16 cellular contexts compared by ENCODE assay signal in genomic region chr9:89667730-89668129, GRCh38.
DNase-seq lines count a peak whose midpoint lies in the region; ATAC-seq and TF ChIP-seq lines count a peak whose summit lies in the region.
"Had no signal": no experiment of that assay in that cellular context is flagged by ENCODE, and none has a peak within 500 bp of the region (broad histone marks: within the 10 kb centered on the region; RNA-seq: fewer than 3 reads in every experiment).

No MANE protein-coding gene starts in this region.

- H3K4me2 ChIP-seq in neuronal stem cell (ENCODE audit: insufficient read depth, low read length, poor library complexity, severe bottlenecking): no peak overlapping the region

- H2AFZ ChIP-seq in neuronal stem cell (ENCODE audit: low read length): peak overlapping the region; percentile 3

- no peaks in the 10 kb centered on the region for H3K36me3 ChIP-seq in neuronal stem cell (replicated peaks in 1 of 2; ENCODE audit: control insufficient read depth in 2 of 2, insufficient read depth in 2 of 2, low read length in 2 of 2)
- H3K36me3 ChIP-seq: adrenal gland, sigmoid colon had no signal

- H2BK15ac ChIP-seq in neuronal stem cell (ENCODE audit: low read length): no peak overlapping the region

- TF ChIP-seq CTCF in VCaP (conservative IDR thresholded peaks at IDR 0.05): no peak

- no peak overlapping the region for H2BK12ac ChIP-seq in neuronal stem cell (ENCODE audit: low read length)

- H3K4me3 ChIP-seq in neuronal stem cell (ENCODE audit: low read length in 2 of 2): no peak overlapping the region
- H3K4me3 ChIP-seq: adrenal gland, K562, sigmoid colon had no signal

- no peak overlapping the region for H3K14ac ChIP-seq in neuronal stem cell (ENCODE audit: low read length)

- H3K27ac ChIP-seq in VCaP (peak overlapping the region; percentile 95), neuronal stem cell (replicated peaks; ENCODE audit: low read length) (no peak overlapping the region)
- H3K27ac ChIP-seq: adrenal gland, sigmoid colon had no signal

- H3K4ac ChIP-seq in neuronal stem cell (ENCODE audit: low read length): no peak overlapping the region

- H2BK120ac ChIP-seq in neuronal stem cell (ENCODE audit: low read depth, low read length): no peak overlapping the region

- no peak overlapping the region for H4K8ac ChIP-seq in neuronal stem cell (ENCODE audit: low read depth, low read length)

- H3K79me1 ChIP-seq in neuronal stem cell (ENCODE audit: low read depth, low read length): no peaks in the 10 kb centered on the region

- no peak overlapping the region for H3K9ac ChIP-seq in neuronal stem cell (ENCODE audit: low read depth, low read length, poor library complexity)

- DNase-seq in DMS53 treated with DMSO at 0.1 percent for 48 hours (lab: John Stamatoyannopoulos, UW; ENCODE audit: unreplicated experiment): peak; percentile 87
- DNase-seq in NCI-H146 (lab: John Stamatoyannopoulos, UW): peak; percentile 88
- DNase-seq in neuronal stem cell (ENCODE audit: low spot score): no peak
- DNase-seq in A172 (ENCODE audit: low spot score): no peak
- no peak for DNase-seq in NOMO-1 treated with DMSO at 0.1 percent for 48 hours (lab: John Stamatoyannopoulos, UW; ENCODE audit: unreplicated experiment)
- DNase-seq in CD1c-positive myeloid dendritic cell (ENCODE audit: extremely low spot score): no peak
- DNase-seq: activated CD4-positive, alpha-beta T cell treated with anti-CD3 and anti-CD28 coated beads, Interleukin-2, amount 10 ng/mL, durations not matched to agents 7 days and 5 days; activated T-cell treated with anti-CD3 and anti-CD28 coated beads, Interleukin-2, amount 50 U/mL, for 4 hours; NCI-H2081 treated with DMSO at 0.1 percent for 48 hours; sigmoid colon; stimulated activated CD4-positive, alpha-beta T cell treated with anti-CD3 and anti-CD28 coated beads, Interleukin-4, amount 100 ng/mL, for 4 hours had no signal

- H3K18ac ChIP-seq in neuronal stem cell (ENCODE audit: low read length): no peak overlapping the region

- H3K9me3 ChIP-seq in neuronal stem cell (replicated peaks in 1 of 2; ENCODE audit: control insufficient read depth in 2 of 2, insufficient read depth in 1 of 2, low read depth in 1 of 2, low read length in 2 of 2): peaks cover 0 to 5% of the 10 kb centered on the region in 2 donors
- H3K9me3 ChIP-seq: adrenal gland, sigmoid colon had no signal

- WGBS in neuronal stem cell (ENCODE audit: extremely low coverage in 2 of 2, insufficient read length in 2 of 2, insufficient replicate concordance in 1 of 2), 2 donors: no CpG with 5 or more reads among the region's 8 CpGs

- H3K27me3 ChIP-seq in neuronal stem cell (ENCODE audit: control insufficient read depth in 3 of 3, insufficient read depth in 3 of 3, low read depth in 1 of 3, low read length in 3 of 3): peaks cover 0 to 12% (median 4%) of the 10 kb centered on the region in 3 experiments
- H3K27me3 ChIP-seq: adrenal gland, sigmoid colon had no signal

- H3K23ac ChIP-seq in neuronal stem cell (ENCODE audit: low read depth, low read length, poor library complexity): no peak overlapping the region

- H3K4me1 ChIP-seq in neuronal stem cell (ENCODE audit: control insufficient read depth in 2 of 2, insufficient read depth in 1 of 2, low read depth in 1 of 2, low read length in 2 of 2): peaks cover 5 to 7% of the 10 kb centered on the region in 2 donors

- H2AK5ac ChIP-seq in neuronal stem cell (ENCODE audit: low read depth, low read length): no peak overlapping the region

- H2BK5ac ChIP-seq in neuronal stem cell (ENCODE audit: low read length): no peak overlapping the region

- no peak overlapping the region for H4K91ac ChIP-seq in neuronal stem cell (ENCODE audit: low read depth, low read length, poor library complexity)

- no peak for ATAC-seq in GM19452 (IDR thresholded peaks at IDR 0.05; ENCODE audit: unreplicated experiment)
- ATAC-seq: activated T-cell treated with anti-CD3 and anti-CD28 coated beads, Interleukin-2, amount 50 U/mL, for 4 hours; K562; stimulated activated memory B cell treated with anti-CD40 and anti-IgM and Interleukin-4, amounts not matched to agents 10 μg/mL and 1 μg/mL and 100 μg/mL, for 72 hours had no signal

Comparison
In these comparisons a context has a peak if more than half of its experiments do, and no peak if none do; other contexts are left out.
1. DNase-seq: peak in DMS53 treated with DMSO at 0.1 percent for 48 hours (single experiment) and NCI-H146 (single experiment); none in neuronal stem cell (single experiment), A172 (single experiment), NOMO-1 treated with DMSO at 0.1 percent for 48 hours (single experiment) and CD1c-positive myeloid dendritic cell (single experiment).